Comparison of ENCODE assay signal across 39 cellular contexts in the genomic region with DNA sequence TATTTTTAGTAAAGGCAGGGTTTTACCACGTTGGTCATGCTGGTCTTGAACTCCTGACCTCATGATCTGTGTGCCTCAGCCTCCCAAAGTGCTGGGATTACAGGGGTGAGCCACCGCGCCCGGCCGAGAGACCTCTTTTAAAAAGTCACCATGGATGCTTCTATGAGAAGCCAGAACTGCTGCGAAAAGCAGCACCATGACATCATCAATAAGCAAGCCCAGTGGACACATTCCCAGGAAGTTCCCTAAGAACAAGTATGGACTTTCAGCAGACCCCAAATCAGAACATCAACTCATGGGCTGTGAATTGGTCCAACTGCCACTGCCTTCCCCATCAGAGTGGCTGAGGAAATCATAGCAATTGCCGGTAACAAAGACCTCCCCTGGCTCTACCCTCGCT.
"Had no signal": no experiment of that assay in that cellular context is flagged by ENCODE, and none has a peak within 500 bp of the region (broad histone marks: within the 10 kb centered on the region; RNA-seq: fewer than 3 reads in every experiment).

No MANE protein-coding gene starts in this region.

- H3K27me3 Mint-ChIP-seq: activated naive CD4-positive, alpha-beta T cell treated with anti-CD3 and anti-CD28 coated beads, Interleukin-2, amount 50 U/mL, for 24 hours; activated naive CD8-positive, alpha-beta T cell; activated naive CD8-positive, alpha-beta T cell treated with anti-CD3 and anti-CD28 coated beads for 36 hours; activated naive CD8-positive, alpha-beta T cell treated with anti-CD3 and anti-CD28 coated beads, Interleukin-2, amount 10 ng/mL, durations not matched to agents 7 days and 5 days; activated naive CD8-positive, alpha-beta T cell treated with anti-CD3 and anti-CD28 coated beads, Interleukin-2, amount 50 U/mL, for 24 hours; activated T-cell treated with anti-CD3 and anti-CD28 coated beads, Interleukin-2, amount 50 U/mL, for 24 hours; activated T-helper 17 cell treated with anti-CD3 and anti-CD28 coated beads, Interleukin-2, amount 50 U/mL, for 72 hours had no signal

- H3K4me1 ChIP-seq: adrenal gland, breast epithelium had no signal

- H3K9me3 ChIP-seq: adrenal gland, ascending aorta, body of pancreas, breast epithelium had no signal

- H3K27ac ChIP-seq: adrenal gland, ascending aorta, body of pancreas, brain microvascular endothelial cell, breast epithelium, cardiac muscle cell had no signal

- H3K36me3 ChIP-seq: adrenal gland, ascending aorta, brain microvascular endothelial cell, breast epithelium, cardiac muscle cell had no signal

- H3K4me3 Mint-ChIP-seq: activated naive CD4-positive, alpha-beta T cell treated with anti-CD3 and anti-CD28 coated beads for 36 hours; activated naive CD4-positive, alpha-beta T cell treated with anti-CD3 and anti-CD28 coated beads, Interleukin-2, amount 10 ng/mL, durations not matched to agents 7 days and 5 days; activated naive CD4-positive, alpha-beta T cell treated with anti-CD3 and anti-CD28 coated beads, Interleukin-2, amount 50 U/mL, for 24 hours; activated naive CD8-positive, alpha-beta T cell; activated naive CD8-positive, alpha-beta T cell treated with anti-CD3 and anti-CD28 coated beads for 36 hours; activated naive CD8-positive, alpha-beta T cell treated with anti-CD3 and anti-CD28 coated beads, Interleukin-2, amount 10 ng/mL, durations not matched to agents 7 days and 5 days; activated naive CD8-positive, alpha-beta T cell treated with anti-CD3 and anti-CD28 coated beads, Interleukin-2, amount 50 U/mL, for 24 hours; activated T-cell treated with anti-CD3 and anti-CD28 coated beads, Interleukin-2, amount 50 U/mL, for 24 hours; activated T-cell treated with anti-CD3 and anti-CD28 coated beads, Interleukin-2, amount 50 U/mL, for 4 hours; activated T-cell treated with anti-CD3 and anti-CD28 coated beads, Interleukin-2, amount 50 U/mL, for 72 hours; activated T-helper 1 cell treated with anti-CD3 and anti-CD28 coated beads, Interleukin-12 subunit alpha, Interleukin-12 subunit beta, Interleukin-2, Interleukin-4 antibody, amounts not matched to agents 30 ng/mL and 10 ng/mL and 1 ng/mL, durations not matched to agents 14 hours and 24 hours and 36 hours; activated T-helper 17 cell treated with anti-CD3 and anti-CD28 coated beads, Interleukin-2, amount 50 U/mL, for 72 hours; central memory CD8-positive, alpha-beta T cell had no signal

- DNase-seq: activated effector memory CD4-positive, alpha-beta T cell treated with anti-CD3 and anti-CD28 coated beads, Interleukin-2, amount 50 U/mL, for 16 hours; activated effector memory CD4-positive, alpha-beta T cell treated with Interleukin-2 at 50 U/mL for 16 hours; activated gamma-delta T cell; activated gamma-delta T cell treated with Interleukin-2 at 50 U/mL for 16 hours; activated naive CD4-positive, alpha-beta T cell; activated naive CD4-positive, alpha-beta T cell treated with anti-CD3 and anti-CD28 coated beads for 36 hours; activated naive CD4-positive, alpha-beta T cell treated with anti-CD3 and anti-CD28 coated beads, Interleukin-2, amount 10 ng/mL, durations not matched to agents 7 days and 5 days; activated naive CD4-positive, alpha-beta T cell treated with anti-CD3 and anti-CD28 coated beads, Interleukin-2, amount 50 U/mL, for 16 hours; activated naive CD4-positive, alpha-beta T cell treated with Interleukin-2 at 50 U/mL for 16 hours; activated naive CD8-positive, alpha-beta T cell treated with anti-CD3 and anti-CD28 coated beads for 36 hours; activated naive CD8-positive, alpha-beta T cell treated with anti-CD3 and anti-CD28 coated beads, Interleukin-2, amount 10 ng/mL, durations not matched to agents 7 days and 5 days; activated naive CD8-positive, alpha-beta T cell treated with anti-CD3 and anti-CD28 coated beads, Interleukin-2, amount 50 U/mL, for 24 hours; activated T-cell treated with anti-CD3 and anti-CD28 coated beads, Interleukin-2, amount 50 U/mL, for 1 hour; activated T-cell treated with anti-CD3 and anti-CD28 coated beads, Interleukin-2, amount 50 U/mL, for 24 hours; activated T-cell treated with anti-CD3 and anti-CD28 coated beads, Interleukin-2, amount 50 U/mL, for 4 hours; activated T-cell treated with anti-CD3 and anti-CD28 coated beads, Interleukin-2, amount 50 U/mL, for 48 hours; activated T-cell treated with anti-CD3 and anti-CD28 coated beads, Interleukin-2, amount 50 U/mL, for 72 hours; adrenal gland; amniotic stem cell; amygdala; anterior cingulate cortex; body of pancreas; brain microvascular endothelial cell; caudate nucleus; central memory CD4-positive, alpha-beta T cell; cerebellar nuclear complex had no signal

- ATAC-seq: activated naive CD4-positive, alpha-beta T cell treated with anti-CD3 and anti-CD28 coated beads, Interleukin-2, amount 50 U/mL, for 72 hours; activated naive CD8-positive, alpha-beta T cell treated with anti-CD3 and anti-CD28 coated beads, Interleukin-2, amount 50 U/mL, for 24 hours; activated T-cell treated with anti-CD3 and anti-CD28 coated beads, Interleukin-2, amount 50 U/mL, for 4 hours; activated T-cell treated with anti-CD3 and anti-CD28 coated beads, Interleukin-2, amount 50 U/mL, for 72 hours; activated T-helper 17 cell treated with anti-CD3 and anti-CD28 coated beads, Interleukin-2, amount 50 U/mL, for 72 hours; body of pancreas had no signal

- H3K27me3 ChIP-seq: adrenal gland, ascending aorta, body of pancreas, brain microvascular endothelial cell, breast epithelium, cardiac muscle cell had no signal

- H3K9me3 Mint-ChIP-seq: activated naive CD4-positive, alpha-beta T cell treated with anti-CD3 and anti-CD28 coated beads for 36 hours; activated naive CD4-positive, alpha-beta T cell treated with anti-CD3 and anti-CD28 coated beads, Interleukin-2, amount 10 ng/mL, durations not matched to agents 7 days and 5 days; activated naive CD4-positive, alpha-beta T cell treated with anti-CD3 and anti-CD28 coated beads, Interleukin-2, amount 50 U/mL, for 24 hours; activated naive CD4-positive, alpha-beta T cell treated with anti-CD3 and anti-CD28 coated beads, Interleukin-2, amount 50 U/mL, for 72 hours; activated naive CD8-positive, alpha-beta T cell treated with anti-CD3 and anti-CD28 coated beads for 36 hours; activated naive CD8-positive, alpha-beta T cell treated with anti-CD3 and anti-CD28 coated beads, Interleukin-2, amount 10 ng/mL, durations not matched to agents 7 days and 5 days; activated naive CD8-positive, alpha-beta T cell treated with anti-CD3 and anti-CD28 coated beads, Interleukin-2, amount 50 U/mL, for 24 hours; activated T-cell treated with anti-CD3 and anti-CD28 coated beads, Interleukin-2, amount 50 U/mL, for 24 hours; activated T-cell treated with anti-CD3 and anti-CD28 coated beads, Interleukin-2, amount 50 U/mL, for 4 hours; activated T-cell treated with anti-CD3 and anti-CD28 coated beads, Interleukin-2, amount 50 U/mL, for 72 hours; activated T-helper 1 cell treated with anti-CD3 and anti-CD28 coated beads, Interleukin-12 subunit alpha, Interleukin-12 subunit beta, Interleukin-2, Interleukin-4 antibody, amounts not matched to agents 30 ng/mL and 10 ng/mL and 1 ng/mL, durations not matched to agents 14 hours and 24 hours and 36 hours; activated T-helper 17 cell treated with anti-CD3 and anti-CD28 coated beads, Interleukin-2, amount 50 U/mL, for 72 hours; activated T-helper 2 cell treated with anti-CD3 and anti-CD28 coated beads, Interferon-gamma antibody, Interleukin-2, Interleukin-4, amounts not matched to agents 10 μg/mL and 5 μg/mL and 100 μg/mL, durations not matched to agents 14 hours and 24 hours and 36 hours; brain; central memory CD8-positive, alpha-beta T cell had no signal

- H3K4me3 ChIP-seq: adrenal gland, ascending aorta, body of pancreas, breast epithelium, cardiac muscle cell had no signal

- FAIRE-seq: astrocyte, bronchial epithelial cell had no signal

- H3K36me3 Mint-ChIP-seq: activated naive CD4-positive, alpha-beta T cell treated with anti-CD3 and anti-CD28 coated beads, Interleukin-2, amount 50 U/mL, for 24 hours; activated naive CD4-positive, alpha-beta T cell treated with anti-CD3 and anti-CD28 coated beads, Interleukin-2, amount 50 U/mL, for 72 hours; activated naive CD8-positive, alpha-beta T cell; activated naive CD8-positive, alpha-beta T cell treated with anti-CD3 and anti-CD28 coated beads for 36 hours had no signal

- H3K27ac Mint-ChIP-seq: activated naive CD4-positive, alpha-beta T cell treated with anti-CD3 and anti-CD28 coated beads for 36 hours; activated naive CD4-positive, alpha-beta T cell treated with anti-CD3 and anti-CD28 coated beads, Interleukin-2, amount 10 ng/mL, durations not matched to agents 7 days and 5 days; activated naive CD4-positive, alpha-beta T cell treated with anti-CD3 and anti-CD28 coated beads, Interleukin-2, amount 50 U/mL, for 72 hours; activated naive CD8-positive, alpha-beta T cell; activated naive CD8-positive, alpha-beta T cell treated with anti-CD3 and anti-CD28 coated beads for 36 hours; activated naive CD8-positive, alpha-beta T cell treated with anti-CD3 and anti-CD28 coated beads, Interleukin-2, amount 10 ng/mL, durations not matched to agents 7 days and 5 days; activated naive CD8-positive, alpha-beta T cell treated with anti-CD3 and anti-CD28 coated beads, Interleukin-2, amount 50 U/mL, for 24 hours; activated T-cell treated with anti-CD3 and anti-CD28 coated beads, Interleukin-2, amount 50 U/mL, for 24 hours; activated T-cell treated with anti-CD3 and anti-CD28 coated beads, Interleukin-2, amount 50 U/mL, for 72 hours; activated T-helper 1 cell treated with anti-CD3 and anti-CD28 coated beads, Interleukin-12 subunit alpha, Interleukin-12 subunit beta, Interleukin-2, Interleukin-4 antibody, amounts not matched to agents 30 ng/mL and 10 ng/mL and 1 ng/mL, durations not matched to agents 14 hours and 24 hours and 36 hours; activated T-helper 17 cell treated with anti-CD3 and anti-CD28 coated beads, Interleukin-2, amount 50 U/mL, for 72 hours; activated T-helper 2 cell treated with anti-CD3 and anti-CD28 coated beads, Interferon-gamma antibody, Interleukin-2, Interleukin-4, amounts not matched to agents 10 μg/mL and 5 μg/mL and 100 μg/mL, durations not matched to agents 14 hours and 24 hours and 36 hours had no signal
